In the genomic region with DNA sequence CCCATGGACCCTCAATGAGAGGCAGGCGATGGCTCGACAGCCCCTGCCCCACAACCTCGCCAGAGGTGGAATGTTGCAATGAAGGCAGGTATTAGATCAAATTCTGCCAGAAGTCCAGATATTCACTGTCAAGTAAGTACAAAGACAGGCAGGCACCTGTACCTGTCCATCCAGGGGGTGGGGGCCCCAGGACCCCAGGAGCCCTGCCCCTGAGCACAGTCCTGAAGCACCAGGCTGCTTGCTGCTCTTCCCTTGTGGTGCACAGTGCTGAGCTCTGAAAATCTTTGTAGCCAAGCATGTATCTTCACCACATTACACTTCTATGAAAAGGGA, we compare ENCODE assay signal across 17 cellular contexts. TPM values are rescaled to one million over a fixed set of nuclear protein-coding genes. Genes with fewer than 3 reads are reported as not detected.
DNase-seq lines count a peak whose midpoint lies in the region; ATAC-seq, FAIRE-seq and TF ChIP-seq lines count a peak whose summit lies in the region.
"Had no signal": no experiment of that assay in that cellular context is flagged by ENCODE, and none has a peak within 500 bp of the region (broad histone marks: within the 10 kb centered on the region; RNA-seq: fewer than 3 reads in every experiment).

No MANE protein-coding gene starts in this region.

- TF ChIP-seq CTCF in GM12878 (IDR thresholded peaks at IDR 0.05 in 2 of 3, conservative IDR thresholded peaks at IDR 0.05 in 1 of 3; ENCODE audit: control insufficient read depth in 2 of 3, extremely low read depth in 1 of 3, insufficient read depth in 1 of 3, low read depth in 3 of 3, low read length in 3 of 3) = no peak
- TF ChIP-seq CTCF in nephron progenitor cell (IDR thresholded peaks at IDR 0.05) = no peak

- peak overlapping the region in 2 of 3 donors; percentile 52 to 67 for H3K27ac Mint-ChIP-seq in CD4-positive, CD25-positive, alpha-beta regulatory T cell
- H3K27ac Mint-ChIP-seq in nephron progenitor cell = no peak overlapping the region
- H3K27ac Mint-ChIP-seq: CD4-positive, alpha-beta T cell; immature natural killer cell had no signal

- no peak for TF ChIP-seq POLR2A in GM12878 (IDR thresholded peaks at IDR 0.05; ENCODE audit: low read depth, low read length)

- SMC1A ChIA-PET in GM12878 (lab: Charles Lee; ENCODE audit: uncharacterized antibody, unreplicated experiment) = interaction anchor here (6.2 kb wide), 1 partner anchor 132 kb away, joined by 46 read pairs; no protein-coding TSS in a partner anchor

- 85% methylated on average over 3 of the region's 3 CpGs for WGBS in GM12878 (ENCODE audit: insufficient coverage, insufficient replicate concordance, low lambda C conversion rate, missing lambda C conversion rate)

- no peak for TF ChIP-seq EP300 in GM12878 (IDR thresholded peaks at IDR 0.05; ENCODE audit: borderline replicate concordance in 1 of 2, control insufficient read depth in 1 of 2, low read depth in 2 of 2, low read length in 2 of 2)

- H3K4me1 ChIP-seq in CD4-positive, CD25-positive, alpha-beta regulatory T cell (ENCODE audit: control insufficient read depth, insufficient read depth, low read length, poor library complexity, severe bottlenecking) = peaks cover 57% of the 10 kb centered on the region
- peaks cover 19% of the 10 kb centered on the region for H3K4me1 ChIP-seq in GM12878 (ENCODE audit: control insufficient read depth, insufficient read depth, low read length)

- POLR2A ChIA-PET in GM12878 (lab: Charles Lee) = no interaction called here

- RAD21 ChIA-PET in GM12878 (lab: Charles Lee; ENCODE audit: unreplicated experiment) = interaction anchor here (0.9 to 2.3 kb wide), 2 partner anchors 76 to 143 kb away, joined by 3 to 7 read pairs; no protein-coding TSS in a partner anchor

- no peaks in the 10 kb centered on the region for H3K36me3 ChIP-seq in CD4-positive, CD25-positive, alpha-beta regulatory T cell (ENCODE audit: control insufficient read depth, insufficient read depth, low read length)
- H3K36me3 ChIP-seq in GM12878 (ENCODE audit: control insufficient read depth in 2 of 2, insufficient read depth in 2 of 2, low read length in 1 of 2) = no peaks in the 10 kb centered on the region
- H3K36me3 ChIP-seq: neutrophil, spleen had no signal

- no peak overlapping the region for H3K4me3 ChIP-seq in CD4-positive, CD25-positive, alpha-beta regulatory T cell (ENCODE audit: low read depth, low read length)
- no peak overlapping the region for H3K4me3 ChIP-seq in GM12878
- H3K4me3 ChIP-seq: spleen had no signal

- no peaks in the 10 kb centered on the region for H3K9me3 Mint-ChIP-seq in CD4-positive, CD25-positive, alpha-beta regulatory T cell
- H3K9me3 Mint-ChIP-seq in nephron progenitor cell = no peaks in the 10 kb centered on the region
- H3K9me3 Mint-ChIP-seq: CD4-positive, alpha-beta T cell; immature natural killer cell had no signal

- no peak for DNase-seq in CD4-positive, CD25-positive, alpha-beta regulatory T cell
- DNase-seq in GM12878 (ENCODE audit: low read depth, low spot score) (no peak), activated gamma-delta T cell treated with Interleukin-2 at 50 U/mL for 16 hours (no peak), SKM-1 treated with dmso at 0.1 percent for 144 hours (lab: John Stamatoyannopoulos, UW; ENCODE audit: unreplicated experiment) (no peak), nephron progenitor cell (no peak)
- DNase-seq: CD4-positive, alpha-beta T cell; immature natural killer cell; NCI-H1105 treated with DMSO at 0.1 percent for 48 hours; NCI-H524 treated with DMSO at 0.1 percent for 48 hours; Right ventricle myocardium superior had no signal

- H3K9ac ChIP-seq in GM12878 (ENCODE audit: control insufficient read depth, insufficient read depth, low read length) = no peak overlapping the region

- CTCF ChIA-PET in GM12878 (lab: Yijun Ruan, JAX) = interaction anchor here (1.3 to 6.4 kb wide), 4 partner anchors 75 to 443 kb away, joined by 3 to 96 read pairs (median 9); no protein-coding TSS in a partner anchor

- no peaks in the 10 kb centered on the region for H3K27me3 ChIP-seq in CD4-positive, CD25-positive, alpha-beta regulatory T cell (ENCODE audit: control insufficient read depth, insufficient read depth, low read length)
- H3K27me3 ChIP-seq in GM12878 (replicated peaks in 1 of 2; ENCODE audit: control insufficient read depth in 2 of 2, insufficient read depth in 2 of 2, low read length in 1 of 2) = no peaks in the 10 kb centered on the region
- H3K27me3 ChIP-seq: neutrophil had no signal

- in situ Hi-C loops in GM12878 (cut with MboI) = loop anchor here (5.0 kb wide), 1 partner anchor 127 kb away; no protein-coding TSS in a partner anchor

- intact Hi-C loops in GM12878 (cut with micrococcal nuclease; ENCODE audit: unreplicated experiment) = loop anchor here (5.0 kb wide), 1 partner anchor 103 kb away; no protein-coding TSS in a partner anchor

- H2AFZ ChIP-seq in GM12878 (ENCODE audit: control insufficient read depth, low read depth, low read length) = no peak overlapping the region

- peak overlapping the region in 1 of 4 donors; percentile 43 for H3K4me3 Mint-ChIP-seq in CD4-positive, CD25-positive, alpha-beta regulatory T cell
- H3K4me3 Mint-ChIP-seq in nephron progenitor cell = no peak overlapping the region
- H3K4me3 Mint-ChIP-seq: CD4-positive, alpha-beta T cell; immature natural killer cell had no signal

- no peak for ATAC-seq in CD4-positive, CD25-positive, alpha-beta regulatory T cell (ENCODE audit: low read depth in 2 of 2)
- ATAC-seq in GM19023 (IDR thresholded peaks at IDR 0.05; ENCODE audit: unreplicated experiment) (peak; percentile 6), HG03159 (IDR thresholded peaks at IDR 0.05; ENCODE audit: unreplicated experiment) (peak; percentile 7), GM12878 (peak; percentile 6), GM18907 (IDR thresholded peaks at IDR 0.05; ENCODE audit: unreplicated experiment) (no peak)

- no peaks in the 10 kb centered on the region for H3K27me3 Mint-ChIP-seq in CD4-positive, CD25-positive, alpha-beta regulatory T cell
- H3K27me3 Mint-ChIP-seq in nephron progenitor cell (ENCODE audit: low read depth, poor library complexity) = peaks cover 11% of the 10 kb centered on the region
- H3K27me3 Mint-ChIP-seq: CD4-positive, alpha-beta T cell had no signal

- no peak for TF ChIP-seq RAD21 in GM12878 (IDR thresholded peaks at IDR 0.05; ENCODE audit: insufficient read depth, low read depth, low read length)

- H3K36me3 Mint-ChIP-seq in CD4-positive, CD25-positive, alpha-beta regulatory T cell = no peaks in the 10 kb centered on the region
- H3K36me3 Mint-ChIP-seq in nephron progenitor cell (ENCODE audit: low read depth) = no peaks in the 10 kb centered on the region
- H3K36me3 Mint-ChIP-seq: immature natural killer cell had no signal

- H3K9me3 ChIP-seq in CD4-positive, CD25-positive, alpha-beta regulatory T cell (ENCODE audit: control insufficient read depth in 2 of 2, low read length in 2 of 2) = no peaks in the 10 kb centered on the region
- H3K9me3 ChIP-seq in GM12878 (replicated peaks; ENCODE audit: control insufficient read depth, insufficient read depth, low read length) = no peaks in the 10 kb centered on the region
- H3K9me3 ChIP-seq: neutrophil, spleen had no signal

- FAIRE-seq in GM12878 (lab: Jason Lieb, UNC) = no peak

- peaks cover 6 to 45% (median 36%) of the 10 kb centered on the region in 4 donors for H3K4me1 Mint-ChIP-seq in CD4-positive, CD25-positive, alpha-beta regulatory T cell
- H3K4me1 Mint-ChIP-seq in nephron progenitor cell = peaks cover 53% of the 10 kb centered on the region

- peak overlapping the region; percentile 19; the same call in 1 of the 2 replicates for H3K4me2 ChIP-seq in GM12878 (ENCODE audit: control insufficient read depth, insufficient read depth)

- no TSS peak for BruUV-seq in GM12878 (replicated peaks; lab: Mats Ljungman, UMichigan)

- H4K20me1 ChIP-seq in GM12878 (ENCODE audit: control insufficient read depth, insufficient read depth) = no peaks in the 10 kb centered on the region

- no peaks in the 10 kb centered on the region for H3K79me2 ChIP-seq in GM12878 (ENCODE audit: control insufficient read depth, insufficient read depth, low read length)

- peak overlapping the region; percentile 8 for H3K27ac ChIP-seq in CD4-positive, CD25-positive, alpha-beta regulatory T cell (ENCODE audit: insufficient read depth, low read length, poor library complexity, severe bottlenecking)
- H3K27ac ChIP-seq in GM12878 (ENCODE audit: control insufficient read depth, insufficient read depth) = no peak overlapping the region
- H3K27ac ChIP-seq: neutrophil had no signal

TF ChIP-seq in GM12878, 131 proteins besides CTCF, POLR2A, EP300 and RAD21 (continues in another document):
- TF ChIP-seq ZNF217 (IDR thresholded peaks at IDR 0.05) = no peak
- no peak for TF ChIP-seq KAT2A (conservative IDR thresholded peaks at IDR 0.05; ENCODE audit: control insufficient read depth, low read depth, low read length)
- no peak for TF ChIP-seq RFX5 (IDR thresholded peaks at IDR 0.05; ENCODE audit: low read depth, low read length)
- TF ChIP-seq PAX8 (IDR thresholded peaks at IDR 0.05) = no peak
- no peak for TF ChIP-seq SMARCA5 (IDR thresholded peaks at IDR 0.05)
- no peak for TF ChIP-seq POLR2AphosphoS5 (IDR thresholded peaks at IDR 0.05; ENCODE audit: low read length)

RNA-seq across cellular contexts. Expression of a gene that starts 26.2 kb away (rescaled TPM):
- total RNA-seq in CD4-positive, CD25-positive, alpha-beta regulatory T cell = not detected
- not detected for polyA plus RNA-seq in CD4-positive, CD25-positive, alpha-beta regulatory T cell
- not detected in 2 replicates for total RNA-seq in GM12878 (2013; cell fraction: nucleolus; rRNA removed)
- total RNA-seq in GM12878 (2014; rRNA removed) = not detected in 2 replicates
- not detected in 2 replicates for total RNA-seq in GM12878 (2014; rRNA removed; fragmentation: Illumina TruSeq; extraction: Trizol)
- not detected in 2 replicates for total RNA-seq in GM12878 (2021)
- polyA plus RNA-seq in GM12878 (2011; ENCODE audit: low read depth) = not detected
- 0.04 TPM in 1 of 2 replicates, not detected in the other for polyA plus RNA-seq in GM12878 (2011; rRNA removed)
- under 0.01 and 0.02 TPM in 2 replicates for polyA plus RNA-seq in GM12878 (2011; cell fraction: cytosol; rRNA removed)
- polyA plus RNA-seq in GM12878 (2011; cell fraction: nucleus; rRNA removed) = 0.18 and 0.20 TPM in 2 replicates
- 0.01 TPM in 1 of 2 replicates, not detected in the other for polyA plus RNA-seq in GM12878 (2012)
- not detected in 2 replicates for polyA plus RNA-seq in GM12878 (2014; fragmentation: Illumina TruSeq; extraction: Trizol)
- not detected for polyA plus RNA-seq in GM12878 (2014; fragmentation: Nextera tagmentation; extraction: Ambion mirVana)
- polyA plus RNA-seq in GM12878 (2014; rRNA removed) = not detected in 2 replicates
- not detected for polyA plus RNA-seq in GM12878 (2016; fragmentation: Nextera tagmentation; extraction: Ambion mirVana)
- not detected in 2 replicates for polyA minus RNA-seq in GM12878 (2011; rRNA and poly(A)+ RNA removed)
- polyA minus RNA-seq in GM12878 (2011; cell fraction: cytosol; rRNA and poly(A)+ RNA removed) = not detected in 2 replicates
- under 0.01 TPM in 1 of 2 replicates, not detected in the other for polyA minus RNA-seq in GM12878 (2011; cell fraction: nucleus; rRNA and poly(A)+ RNA removed)
- total RNA-seq: CD4-positive, alpha-beta T cell; fibroblast of villous mesenchyme; T-helper 1 cell treated with Interleukin-12 subunit alpha and Interleukin-12 subunit beta and Interleukin-4 antibody, amounts not matched to agents 30 ng/mL and 1 ng/mL, for 36 hours had no signal
- polyA plus RNA-seq: immature natural killer cell had no signal

Comparison
In these comparisons a context has a peak if more than half of its experiments do, and no peak if none do; other contexts are left out.
1. ATAC-seq: peak in GM19023 (single experiment), HG03159 (single experiment) and GM12878 (single experiment); none in CD4-positive, CD25-positive, alpha-beta regulatory T cell (0 of 2) and GM18907 (single experiment).